Comparison of ENCODE assay signal across 1 cellular context in genomic region chr20:8454137-8454712, GRCh38.
TF ChIP-seq lines count a peak whose summit lies in the region.

No MANE protein-coding gene starts in this region.

TF ChIP-seq in HepG2, 621 proteins besides CTCF, POLR2A, EP300 and RAD21 (continued from another document):
- TF ChIP-seq ZNF142 (CRISPR knock-in tag; IDR thresholded peaks at IDR 0.05): no peak; the same call in 1 of the 2 replicates
- TF ChIP-seq FOXP1 (IDR thresholded peaks at IDR 0.05): no peak
- TF ChIP-seq FOXP1 (CRISPR knock-in tag; IDR thresholded peaks at IDR 0.05): no peak
- TF ChIP-seq ONECUT2 (CRISPR knock-in tag; IDR thresholded peaks at IDR 0.05): no peak
- 0 out of 2 replicates have a peak, but pooled peaks have one; percentile 40 for TF ChIP-seq ZNF737 (CRISPR knock-in tag; IDR thresholded peaks at IDR 0.05; ENCODE audit: borderline replicate concordance)
- 0 out of 2 replicates have a peak, but pooled peaks have one; percentile 90 for TF ChIP-seq ZNF713 (CRISPR knock-in tag; IDR thresholded peaks at IDR 0.05)
- TF ChIP-seq BATF2 (CRISPR knock-in tag; IDR thresholded peaks at IDR 0.05): no peak
- TF ChIP-seq LBX2 (CRISPR knock-in tag; IDR thresholded peaks at IDR 0.05; ENCODE audit: borderline replicate concordance): no peak
- 0 out of 2 replicates have a peak, but pooled peaks have one; percentile 10 for TF ChIP-seq SALL1 (CRISPR knock-in tag; IDR thresholded peaks at IDR 0.05)
- no peak for TF ChIP-seq SOX6 (IDR thresholded peaks at IDR 0.05)
- TF ChIP-seq SOX6 (CRISPR knock-in tag; IDR thresholded peaks at IDR 0.05): 0 out of 2 replicates have a peak, but pooled peaks have one; percentile 10
- no peak for TF ChIP-seq HNRNPUL1 (IDR thresholded peaks at IDR 0.05; ENCODE audit: low read depth, low read length)
- peak; percentile 54; the same call in 1 of the 2 replicates for TF ChIP-seq FOSL2 (CRISPR knock-in tag; IDR thresholded peaks at IDR 0.05)
